In the genomic region with DNA sequence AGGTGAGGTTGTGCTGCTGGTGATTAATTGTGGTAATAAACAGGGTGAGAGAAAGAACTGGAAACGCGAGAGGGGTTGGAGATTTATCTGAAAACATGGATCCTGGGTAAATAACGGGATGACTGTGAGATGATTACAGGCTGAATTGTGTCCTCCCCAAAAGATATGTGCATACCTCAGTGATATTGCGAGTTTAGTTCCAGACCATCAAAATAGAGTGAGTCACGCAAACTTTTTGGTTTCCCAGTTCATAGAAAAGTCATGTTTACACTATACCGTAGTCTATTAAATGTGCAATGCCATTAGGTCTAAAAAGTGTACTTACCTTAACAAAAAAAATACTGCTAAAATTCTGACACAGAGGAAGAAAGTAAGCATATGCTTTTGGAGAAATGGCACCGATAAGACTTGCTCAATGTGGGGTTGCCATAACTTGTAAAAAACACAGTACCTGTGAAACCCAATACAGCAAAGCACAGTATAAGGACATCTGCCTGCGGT, we compare ENCODE assay signal across 26 cellular contexts.
DNase-seq lines count a peak whose midpoint lies in the region; TF ChIP-seq lines count a peak whose summit lies in the region.
"Had no signal": no experiment of that assay in that cellular context is flagged by ENCODE, and none has a peak within 500 bp of the region (broad histone marks: within the 10 kb centered on the region; RNA-seq: fewer than 3 reads in every experiment).

No MANE protein-coding gene starts in this region.

- H4K91ac ChIP-seq in mesenchymal stem cell (ENCODE audit: low read length), result no peak overlapping the region

- no peak overlapping the region for H2BK15ac ChIP-seq in mesenchymal stem cell (ENCODE audit: low read depth, poor library complexity, severe bottlenecking)

- H4K8ac ChIP-seq in mesenchymal stem cell (ENCODE audit: low read length), result no peak overlapping the region

- no peaks in the 10 kb centered on the region for H3K79me1 ChIP-seq in mesenchymal stem cell (replicated peaks; ENCODE audit: low read length, poor library complexity, severe bottlenecking)

- DNase-seq in A172 (ENCODE audit: low spot score) (peak; percentile 73), HT1080 (ENCODE audit: low read depth) (peak; percentile 59), astrocyte of the spinal cord (ENCODE audit: low read depth, low spot score) (peak; percentile 22), mesenchymal stem cell (no peak), NK-92 (lab: John Stamatoyannopoulos, UW; ENCODE audit: unreplicated experiment) (no peak), DMS 273 treated with DMSO at 0.1 percent for 48 hours (lab: John Stamatoyannopoulos, UW) (no peak), UCSD-AML1 (lab: John Stamatoyannopoulos, UW; ENCODE audit: unreplicated experiment) (no peak), Peyer's patch (no peak)
- DNase-seq: 8988T; activated naive CD4-positive, alpha-beta T cell treated with anti-CD3 and anti-CD28 coated beads, Interleukin-2, amount 10 ng/mL, durations not matched to agents 7 days and 5 days; activated T-cell treated with anti-CD3 and anti-CD28 coated beads, Interleukin-2, amount 50 U/mL, for 4 hours; aorta; hippocampal formation; islet precursor cell; NCI-H1092; NCI-H2081; NCI-H524 treated with DMSO at 0.1 percent for 48 hours; posterior cingulate gyrus; SJCRH30; stimulated activated CD4-positive, alpha-beta T cell treated with anti-CD3 and anti-CD28 coated beads, Interleukin-4, amount 100 ng/mL, for 1 hour; stimulated activated naive CD8-positive, alpha-beta T cell treated with anti-CD3 and anti-CD28 coated beads, Interleukin-15, amount 100 ng/mL, for 72 hours; transverse colon had no signal

- no peak for TF ChIP-seq CTCF in astrocyte of the spinal cord (IDR thresholded peaks at IDR 0.05; ENCODE audit: low read depth, low read length)
- TF ChIP-seq CTCF in Peyer's patch (IDR thresholded peaks at IDR 0.05), result no peak

- no peak overlapping the region for H2BK12ac ChIP-seq in mesenchymal stem cell (ENCODE audit: low read length in 2 of 2)

- H2BK120ac ChIP-seq in mesenchymal stem cell (ENCODE audit: low read depth, low read length), result no peak overlapping the region

- H2AFZ ChIP-seq in mesenchymal stem cell (ENCODE audit: low read depth, low read length), result no peak overlapping the region

- no peak overlapping the region for H2BK5ac ChIP-seq in mesenchymal stem cell (ENCODE audit: low read depth, low read length, poor library complexity, severe bottlenecking)

- H3K9me3 ChIP-seq in mesenchymal stem cell (ENCODE audit: control insufficient read depth, low read length) (no peaks in the 10 kb centered on the region), Peyer's patch (no peaks in the 10 kb centered on the region)
- H3K9me3 ChIP-seq: BLaER1, SJCRH30, transverse colon had no signal

- 48% methylated on average over 6 of the region's 8 CpGs for WGBS in mesenchymal stem cell

- in situ Hi-C loops in astrocyte of the spinal cord (cut with HindIII; ENCODE audit: low sequenced_read_pairs), result no loop called here

- H2AK5ac ChIP-seq in mesenchymal stem cell (ENCODE audit: low read length, severe bottlenecking), result no peak overlapping the region

- no peak overlapping the region for H3K18ac ChIP-seq in mesenchymal stem cell (ENCODE audit: low read depth in 1 of 2, low read length in 2 of 2)

- H3K4me1 ChIP-seq in mesenchymal stem cell (ENCODE audit: control insufficient read depth, insufficient read depth, low read depth, low read length) (peaks cover 25% of the 10 kb centered on the region), Peyer's patch (no peaks in the 10 kb centered on the region)
- H3K4me1 ChIP-seq: SJCRH30 had no signal

- TF ChIP-seq POLR2A in Peyer's patch (IDR thresholded peaks at IDR 0.05), result no peak

- no peak overlapping the region for H3K9ac ChIP-seq in mesenchymal stem cell (ENCODE audit: low read length)
- H3K9ac ChIP-seq: BLaER1 had no signal

- H3K27ac ChIP-seq in mesenchymal stem cell (ENCODE audit: low read length, poor library complexity, severe bottlenecking) (peak overlapping the region; percentile 37), Peyer's patch (no peak overlapping the region)
- H3K27ac ChIP-seq: BLaER1, coronary artery, SJCRH30, transverse colon had no signal

- H3K4ac ChIP-seq in mesenchymal stem cell (ENCODE audit: low read depth in 1 of 2, low read length in 2 of 2), result no peak overlapping the region

- no peak overlapping the region for H3K14ac ChIP-seq in mesenchymal stem cell (ENCODE audit: low read length in 2 of 2)

- H3K27me3 ChIP-seq in mesenchymal stem cell (ENCODE audit: control insufficient read depth in 1 of 2, insufficient read depth in 1 of 2, low read length in 2 of 2), result peaks cover 0 to 60% of the 10 kb centered on the region in 2 experiments
- no peaks in the 10 kb centered on the region for H3K27me3 ChIP-seq in Peyer's patch
- H3K27me3 ChIP-seq: BLaER1, transverse colon had no signal

- H3K4me2 ChIP-seq in mesenchymal stem cell (ENCODE audit: low read length, poor library complexity, severe bottlenecking), result peak overlapping the region; percentile 21
- H3K4me2 ChIP-seq: BLaER1, smooth muscle cell had no signal

- H3K4me3 ChIP-seq in astrocyte of the spinal cord (ENCODE audit: low read depth, low read length) (no peak overlapping the region), mesenchymal stem cell (ENCODE audit: insufficient read depth in 1 of 2, low read depth in 1 of 2, low read length in 2 of 2) (no peak overlapping the region), Peyer's patch (no peak overlapping the region)
- H3K4me3 ChIP-seq: BLaER1, coronary artery, GM12878, SJCRH30, smooth muscle cell, transverse colon had no signal

- H3K36me3 ChIP-seq in mesenchymal stem cell (ENCODE audit: control insufficient read depth in 1 of 2, insufficient read depth in 2 of 2, low read depth in 1 of 2, low read length in 2 of 2), result no peaks in the 10 kb centered on the region
- H3K36me3 ChIP-seq in Peyer's patch, result no peaks in the 10 kb centered on the region
- H3K36me3 ChIP-seq: BLaER1, SJCRH30, transverse colon had no signal

- no peak overlapping the region for H3K23ac ChIP-seq in mesenchymal stem cell (ENCODE audit: low read length in 2 of 2)

Comparison
In these comparisons a context has a peak if more than half of its experiments do, and no peak if none do; other contexts are left out.
1. DNase-seq: peak in A172 (single experiment), HT1080 (single experiment) and astrocyte of the spinal cord (single experiment); none in mesenchymal stem cell (single experiment), NK-92 (single experiment), DMS 273 treated with DMSO at 0.1 percent for 48 hours (single experiment), UCSD-AML1 (single experiment) and Peyer's patch (0 of 3).